In the genomic region with DNA sequence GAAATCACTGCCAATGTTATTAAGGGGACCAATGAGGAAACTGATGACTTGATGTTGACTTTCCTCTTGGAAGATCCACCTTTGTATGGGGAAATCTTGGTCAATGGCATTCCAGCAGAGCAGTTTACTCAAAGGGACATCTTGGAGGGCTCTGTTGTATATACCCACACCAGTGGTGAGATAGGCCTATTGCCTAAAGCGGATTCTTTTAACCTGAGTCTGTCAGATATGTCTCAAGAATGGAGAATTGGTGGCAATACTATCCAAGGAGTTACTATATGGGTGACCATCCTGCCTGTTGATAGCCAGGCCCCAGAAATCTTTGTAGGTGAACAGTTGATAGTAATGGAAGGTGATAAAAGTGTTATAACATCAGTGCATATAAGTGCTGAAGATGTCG, we compare ENCODE assay signal across 27 cellular contexts.
"Had no signal": no experiment of that assay in that cellular context is flagged by ENCODE, and none has a peak within 500 bp of the region (broad histone marks: within the 10 kb centered on the region; RNA-seq: fewer than 3 reads in every experiment).

No MANE protein-coding gene starts in this region.

- H3K4me1 ChIP-seq: testis, upper lobe of right lung had no signal

- H3K36me3 Mint-ChIP-seq: stimulated activated effector memory CD8-positive, alpha-beta T cell treated with anti-CD3 and anti-CD28 coated beads, Interleukin-12 subunit alpha, Interleukin-12 subunit beta, amount 100 ng/mL, for 72 hours; stimulated activated memory B cell treated with anti-CD40 and anti-IgM and Interleukin-4, amounts not matched to agents 10 μg/mL and 1 μg/mL and 100 μg/mL, for 72 hours had no signal

- H3K4me3 Mint-ChIP-seq: stimulated activated effector memory CD8-positive, alpha-beta T cell treated with anti-CD3 and anti-CD28 coated beads, Interleukin-12 subunit alpha, Interleukin-12 subunit beta, amount 100 ng/mL, for 72 hours; stimulated activated memory B cell treated with anti-CD40 and anti-IgM and Interleukin-4, amounts not matched to agents 10 μg/mL and 1 μg/mL and 100 μg/mL, for 72 hours; stimulated activated naive CD8-positive, alpha-beta T cell treated with anti-CD3 and anti-CD28 coated beads, Interleukin-15, amount 100 ng/mL, for 72 hours; stimulated activated naive CD8-positive, alpha-beta T cell treated with anti-CD3 and anti-CD28 coated beads, Interleukin-15, Interleukin-2, amounts not matched to agents 100 ng/mL and 50 ng/mL, for 24 hours had no signal

- H3K27me3 ChIP-seq: testis, thyroid gland, uterus, vagina had no signal

- H3K27ac Mint-ChIP-seq: stimulated activated effector memory CD8-positive, alpha-beta T cell treated with anti-CD3 and anti-CD28 coated beads, Interleukin-12 subunit alpha, Interleukin-12 subunit beta, amount 100 ng/mL, for 72 hours; stimulated activated memory B cell treated with anti-CD40 and anti-IgM and Interleukin-4, amounts not matched to agents 10 μg/mL and 1 μg/mL and 100 μg/mL, for 72 hours; stimulated activated naive CD8-positive, alpha-beta T cell treated with anti-CD3 and anti-CD28 coated beads, Interleukin-15, Interleukin-2, amounts not matched to agents 100 ng/mL and 50 ng/mL, for 24 hours had no signal

- ATAC-seq: stimulated activated effector memory CD8-positive, alpha-beta T cell treated with anti-CD3 and anti-CD28 coated beads, Interleukin-12 subunit alpha, Interleukin-12 subunit beta, amount 100 ng/mL, for 72 hours; stimulated activated memory B cell treated with anti-CD40 and anti-IgM and Interleukin-4, amounts not matched to agents 10 μg/mL and 1 μg/mL and 100 μg/mL, for 72 hours; stimulated activated naive CD8-positive, alpha-beta T cell treated with anti-CD3 and anti-CD28 coated beads, Interleukin-15, amount 100 ng/mL, for 72 hours; stimulated activated naive CD8-positive, alpha-beta T cell treated with anti-CD3 and anti-CD28 coated beads, Interleukin-15, Interleukin-2, amounts not matched to agents 100 U/mL and 50 U/mL, for 24 hours; upper lobe of right lung had no signal

- H3K27ac ChIP-seq: stomach, suprapubic skin, testis, thoracic aorta, thyroid gland, tibial artery, tibial nerve, transverse colon, upper lobe of left lung, upper lobe of right lung, uterus, vagina had no signal

- DNase-seq: stimulated activated CD4-positive, alpha-beta T cell treated with anti-CD3 and anti-CD28 coated beads, Interleukin-1b, Interleukin-23, amount 100 ng/mL, for 48 hours; stimulated activated CD4-positive, alpha-beta T cell treated with anti-CD3 and anti-CD28 coated beads, Interleukin-2, amount 100 ng/mL, for 24 hours; stimulated activated CD4-positive, alpha-beta T cell treated with anti-CD3 and anti-CD28 coated beads, Interleukin-2, amount 100 ng/mL, for 48 hours; stimulated activated CD4-positive, alpha-beta T cell treated with anti-CD3 and anti-CD28 coated beads, Interleukin-4, amount 100 ng/mL, for 1 hour; stimulated activated CD4-positive, alpha-beta T cell treated with anti-CD3 and anti-CD28 coated beads, Interleukin-4, amount 100 ng/mL, for 24 hours; stimulated activated CD4-positive, alpha-beta T cell treated with anti-CD3 and anti-CD28 coated beads, Interleukin-4, amount 100 ng/mL, for 4 hours; stimulated activated CD8-positive, alpha-beta memory T cell treated with anti-CD3 and anti-CD28 coated beads, Interleukin-4, amount 100 ng/mL, for 48 hours; stimulated activated naive CD4-positive, alpha-beta T cell; stimulated activated naive CD4-positive, alpha-beta T cell treated with Interleukin-2 at 50 U/mL for 16 hours; stimulated activated naive CD8-positive, alpha-beta T cell treated with anti-CD3 and anti-CD28 coated beads, Interleukin-15, amount 100 ng/mL, for 72 hours; stimulated activated naive CD8-positive, alpha-beta T cell treated with anti-CD3 and anti-CD28 coated beads, Interleukin-15, Interleukin-2, amounts not matched to agents 100 U/mL and 50 U/mL, for 24 hours; stomach; substantia nigra; testis; thyroid gland; tibial artery; transverse colon; upper lobe of left lung; upper lobe of right lung; uterus had no signal

- H3K36me3 ChIP-seq: stomach, suprapubic skin, thoracic aorta, thyroid gland, tibial artery, transverse colon, upper lobe of left lung, upper lobe of right lung, uterus, vagina had no signal

- H3K4me1 Mint-ChIP-seq: stimulated activated effector memory CD8-positive, alpha-beta T cell treated with anti-CD3 and anti-CD28 coated beads, Interleukin-12 subunit alpha, Interleukin-12 subunit beta, amount 100 ng/mL, for 72 hours; stimulated activated memory B cell treated with anti-CD40 and anti-IgM and Interleukin-4, amounts not matched to agents 10 μg/mL and 1 μg/mL and 100 μg/mL, for 72 hours; stimulated activated naive CD8-positive, alpha-beta T cell treated with anti-CD3 and anti-CD28 coated beads, Interleukin-15, amount 100 ng/mL, for 72 hours had no signal

- H3K9me3 ChIP-seq: stomach, suprapubic skin, testis, thoracic aorta, thyroid gland, tibial artery, tibial nerve, transverse colon, upper lobe of left lung, upper lobe of right lung, uterus, vagina had no signal

- H3K9me3 Mint-ChIP-seq: stimulated activated effector memory CD8-positive, alpha-beta T cell treated with anti-CD3 and anti-CD28 coated beads, Interleukin-12 subunit alpha, Interleukin-12 subunit beta, amount 100 ng/mL, for 72 hours; stimulated activated memory B cell treated with anti-CD40 and anti-IgM and Interleukin-4, amounts not matched to agents 10 μg/mL and 1 μg/mL and 100 μg/mL, for 72 hours; stimulated activated naive CD8-positive, alpha-beta T cell treated with anti-CD3 and anti-CD28 coated beads, Interleukin-15, Interleukin-2, amounts not matched to agents 100 ng/mL and 50 ng/mL, for 24 hours had no signal

- H3K4me3 ChIP-seq: stomach, suprapubic skin, testis, thoracic aorta, thyroid gland, tibial artery, tibial nerve, transverse colon, upper lobe of left lung, upper lobe of right lung, uterus, vagina had no signal
